Comparison of ENCODE assay signal across 8 cellular contexts in genomic region chr2:15577071-15577706, GRCh38. TPM values are rescaled to one million over a fixed set of nuclear protein-coding genes. Genes with fewer than 3 reads are reported as not detected.
A peak's percentile ranks its signal among the peaks of the same experiment; 100 is the strongest.
DNase-seq lines count a peak whose midpoint lies in the region; TF ChIP-seq lines count a peak whose summit lies in the region.

No MANE protein-coding gene starts in this region.

- peaks cover 6% of the 10 kb centered on the region; the same call in 1 of the 2 replicates for H3F3A ChIP-seq in GM23248 (ENCODE audit: insufficient read depth)
- no peaks in the 10 kb centered on the region for H3F3A ChIP-seq in PC-9 (ENCODE audit: insufficient read depth, low read depth)

- no peaks in the 10 kb centered on the region for H3K36me3 ChIP-seq in GM23248 (ENCODE audit: low read depth)
- no peaks in the 10 kb centered on the region for H3K36me3 ChIP-seq in KMS-11 (ENCODE audit: insufficient read depth)
- no peaks in the 10 kb centered on the region for H3K36me3 ChIP-seq in PC-9 (ENCODE audit: low read depth)
- H3K36me3 ChIP-seq in neuronal stem cell (replicated peaks in 1 of 2; ENCODE audit: control insufficient read depth in 2 of 2, insufficient read depth in 2 of 2, low read length in 2 of 2), result no peaks in the 10 kb centered on the region
- no peaks in the 10 kb centered on the region for H3K36me3 ChIP-seq in testis (ENCODE audit: low read depth, missing control alignments)

- H4K8ac ChIP-seq in neuronal stem cell (ENCODE audit: low read depth, low read length), result no peak overlapping the region

- H3K9ac ChIP-seq in GM23248 (no peak overlapping the region), KMS-11 (no peak overlapping the region), neuronal stem cell (ENCODE audit: low read depth, low read length, poor library complexity) (no peak overlapping the region)

- H4K91ac ChIP-seq in neuronal stem cell (ENCODE audit: low read depth, low read length, poor library complexity), result no peak overlapping the region

- no peak overlapping the region for H2AK5ac ChIP-seq in neuronal stem cell (ENCODE audit: low read depth, low read length)

- no peak overlapping the region for H2BK12ac ChIP-seq in neuronal stem cell (ENCODE audit: low read length)

- H2BK120ac ChIP-seq in neuronal stem cell (ENCODE audit: low read depth, low read length), result no peak overlapping the region

- H3K27ac ChIP-seq in GM23248 (no peak overlapping the region), KMS-11 (no peak overlapping the region), PC-9 (no peak overlapping the region), neuronal stem cell (replicated peaks; ENCODE audit: low read length) (no peak overlapping the region), testis (no peak overlapping the region)

- POLR2A ChIA-PET in PC-9 (lab: Charles Lee; ENCODE audit: unreplicated experiment), result interaction anchor here (0.5 kb wide), 1 partner anchor 11 kb away, joined by 3 read pairs; no protein-coding TSS in a partner anchor

- H3K9me2 ChIP-seq in GM23248 (ENCODE audit: insufficient read depth), result no peaks in the 10 kb centered on the region
- H3K9me2 ChIP-seq in PC-9 (ENCODE audit: insufficient read depth), result no peaks in the 10 kb centered on the region

- intact Hi-C loops in PC-9 (cut with micrococcal nuclease; ENCODE audit: unreplicated experiment), result loop anchor here (2.0 kb wide), 1 partner anchor 674 kb away; no protein-coding TSS in a partner anchor
- intact Hi-C loops in testis (cut with DNase I; ENCODE audit: low total_unique reads), result no loop called here

- H3K4me3 ChIP-seq in GM23248 (no peak overlapping the region), KMS-11 (IDR thresholded peaks at IDR 0.05; ENCODE audit: insufficient read depth, low read depth, low read length) (no peak overlapping the region), PC-9 (no peak overlapping the region), neuronal stem cell (ENCODE audit: low read length in 2 of 2) (no peak overlapping the region), testis (no peak overlapping the region)

- CTCF ChIA-PET in PC-9 (lab: Charles Lee), result interaction anchor here (0.6 to 0.8 kb wide), 3 partner anchors 9 to 1391 kb away, joined by 3 to 4 read pairs (median 3); no protein-coding TSS in a partner anchor

- no peaks in the 10 kb centered on the region for H3K9me3 ChIP-seq in GM23248 (ENCODE audit: low read depth)
- no peaks in the 10 kb centered on the region for H3K9me3 ChIP-seq in PC-9 (ENCODE audit: insufficient read depth, low read depth)
- no peaks in the 10 kb centered on the region for H3K9me3 ChIP-seq in neuronal stem cell (replicated peaks in 1 of 2; ENCODE audit: control insufficient read depth in 2 of 2, insufficient read depth in 1 of 2, low read depth in 1 of 2, low read length in 2 of 2)
- no peaks in the 10 kb centered on the region for H3K9me3 ChIP-seq in testis

- no peak for TF ChIP-seq POLR2A in testis (IDR thresholded peaks at IDR 0.05)

- H3K4me2 ChIP-seq in GM23248 (ENCODE audit: unreplicated experiment), result no peak overlapping the region
- H3K4me2 ChIP-seq in KMS-11, result no peak overlapping the region
- no peak overlapping the region for H3K4me2 ChIP-seq in PC-9
- no peak overlapping the region for H3K4me2 ChIP-seq in neuronal stem cell (ENCODE audit: insufficient read depth, low read length, poor library complexity, severe bottlenecking)

- WGBS in GM23248 (ENCODE audit: low coverage in 1 of 2, low lambda C conversion rate in 2 of 2, missing lambda C conversion rate in 2 of 2), 2 experiments, result 3 to 4% methylated on average over 6 of the region's 6 CpGs
- no CpG with 5 or more reads among the region's 6 CpGs for WGBS in neuronal stem cell (ENCODE audit: extremely low coverage in 2 of 2, insufficient read length in 2 of 2, insufficient replicate concordance in 1 of 2), 2 donors
- WGBS in testis, 2 donors, result 31 to 47% methylated on average over 6 of the region's 6 CpGs

- peak; percentile 92 for TF ChIP-seq CTCF in KMS-11 (conservative IDR thresholded peaks at IDR 0.05; ENCODE audit: low read depth, low read length)
- peak; percentile 88 for TF ChIP-seq CTCF in PC-9 (conservative IDR thresholded peaks at IDR 0.05)
- peak; percentile 48 to 75 (median 73) for TF ChIP-seq CTCF in testis (IDR thresholded peaks at IDR 0.05)

- no peak overlapping the region for H3K14ac ChIP-seq in neuronal stem cell (ENCODE audit: low read length)

- H3K4ac ChIP-seq in neuronal stem cell (ENCODE audit: low read length), result no peak overlapping the region

- peak; percentile 76 for DNase-seq in ELF-1 (ENCODE audit: low read depth, low spot score)
- DNase-seq in GM23248, result peak; percentile 86
- peak; percentile 62 to 72 for DNase-seq in PC-9
- peak; percentile 78 for DNase-seq in activated T-cell treated with anti-CD3 and anti-CD28 coated beads for 48 hours (ENCODE audit: low read depth)
- peak; percentile 87 for DNase-seq in fibroblast of peridontal ligament (ENCODE audit: extremely low read depth)
- DNase-seq in neuronal stem cell (ENCODE audit: low spot score), result peak; percentile 84
- peak; percentile 96 for DNase-seq in testis

- H3K4me1 ChIP-seq in GM23248 (ENCODE audit: insufficient read depth) (peaks cover 8% of the 10 kb centered on the region), KMS-11 (ENCODE audit: low read depth, poor library complexity, severe bottlenecking) (no peaks in the 10 kb centered on the region), PC-9 (replicated peaks; ENCODE audit: insufficient read depth) (no peaks in the 10 kb centered on the region), neuronal stem cell (ENCODE audit: control insufficient read depth in 2 of 2, insufficient read depth in 1 of 2, low read depth in 1 of 2, low read length in 2 of 2) (peaks cover 0 to 2% of the 10 kb centered on the region in 2 donors), testis (no peaks in the 10 kb centered on the region)

- H3K27me3 ChIP-seq in GM23248 (replicated peaks; ENCODE audit: insufficient read depth) (no peaks in the 10 kb centered on the region), KMS-11 (ENCODE audit: insufficient read depth, low read depth) (no peaks in the 10 kb centered on the region), PC-9 (ENCODE audit: insufficient read depth, low read depth) (no peaks in the 10 kb centered on the region), neuronal stem cell (ENCODE audit: control insufficient read depth in 3 of 3, insufficient read depth in 3 of 3, low read depth in 1 of 3, low read length in 3 of 3) (no peaks in the 10 kb centered on the region), testis (no peaks in the 10 kb centered on the region)

- H3K79me1 ChIP-seq in neuronal stem cell (ENCODE audit: low read depth, low read length), result no peaks in the 10 kb centered on the region

- H4K20me1 ChIP-seq in GM23248 (ENCODE audit: insufficient read depth) (no peaks in the 10 kb centered on the region), KMS-11 (ENCODE audit: insufficient read depth) (no peaks in the 10 kb centered on the region), PC-9 (ENCODE audit: insufficient read depth) (no peaks in the 10 kb centered on the region)

- H2AFZ ChIP-seq in GM23248 (no peak overlapping the region), KMS-11 (ENCODE audit: low read depth) (no peak overlapping the region), PC-9 (no peak overlapping the region), neuronal stem cell (ENCODE audit: low read length) (no peak overlapping the region)

- no peak overlapping the region for H2BK5ac ChIP-seq in neuronal stem cell (ENCODE audit: low read length)

- in situ Hi-C loops in GM23248 (cut with MboI), result no loop called here

- H3K79me2 ChIP-seq in GM23248 (ENCODE audit: insufficient read depth) (no peaks in the 10 kb centered on the region), KMS-11 (ENCODE audit: insufficient read depth, low read depth) (no peaks in the 10 kb centered on the region), PC-9 (ENCODE audit: low read depth) (no peaks in the 10 kb centered on the region)

- no peak overlapping the region for H3K23ac ChIP-seq in neuronal stem cell (ENCODE audit: low read depth, low read length, poor library complexity)

- BruUV-seq in PC-9 (replicated peaks; lab: Mats Ljungman, UMichigan), result no TSS peak

- H2BK15ac ChIP-seq in neuronal stem cell (ENCODE audit: low read length), result peak overlapping the region; percentile 6

- H3K18ac ChIP-seq in neuronal stem cell (ENCODE audit: low read length), result no peak overlapping the region

RNA-seq across cellular contexts. Expression of gene DDX1, which starts 14.5 kb away (rescaled TPM):
- 72.6 and 73.0 TPM in 2 replicates for total RNA-seq in GM23248 (2014; rRNA removed; shearing (Covaris generic))
- 101 TPM in 2 replicates for polyA plus RNA-seq in GM23248 (2016; fragmentation: Nextera tagmentation; extraction: Ambion mirVana)
- 54.2 and 70.7 TPM in 2 replicates for total RNA-seq in PC-9 (2021)
- polyA plus RNA-seq in neuronal stem cell (2013, experiment 1 of 2), result 72.6 TPM
- polyA plus RNA-seq in neuronal stem cell (2013, experiment 2 of 2), result 72.6 TPM
- 10 to 100 TPM; 65.0 to 66.9 TPM for total RNA-seq in testis
- 60.4 TPM for polyA plus RNA-seq in testis (ENCODE audit: insufficient read depth, low read depth, low replicate concordance)

RNA-seq across cellular contexts. Expression of gene NBAS, which starts 16.1 kb away (rescaled TPM):
- 51.8 and 63.7 TPM in 2 replicates for total RNA-seq in GM23248 (2014; rRNA removed; shearing (Covaris generic))
- polyA plus RNA-seq in GM23248 (2016; fragmentation: Nextera tagmentation; extraction: Ambion mirVana) (21.2 and 22.5 TPM in 2 replicates), testis (ENCODE audit: insufficient read depth, low read depth, low replicate concordance) (84.2 TPM)
- total RNA-seq in PC-9 (2021) (28.8 and 28.9 TPM in 2 replicates), testis (10 to 100 TPM; 75.8 to 79.7 TPM)
- 27.8 TPM for polyA plus RNA-seq in neuronal stem cell (2013, experiment 1 of 2)
- 28.6 TPM for polyA plus RNA-seq in neuronal stem cell (2013, experiment 2 of 2)
